Comparison of ENCODE assay signal across 8 cellular contexts in genomic region chr10:104045151-104046089, GRCh38. TPM values are rescaled to one million over a fixed set of nuclear protein-coding genes. Genes with fewer than 3 reads are reported as not detected.
DNase-seq lines count a peak whose midpoint lies in the region; ATAC-seq, FAIRE-seq and TF ChIP-seq lines count a peak whose summit lies in the region.

No MANE protein-coding gene starts in this region.

- intact Hi-C loops in HepG2 (cut with micrococcal nuclease; ENCODE audit: unreplicated experiment), result loop anchor here (1.0 kb wide), 2 partner anchors 164 to 305 kb away; no protein-coding TSS in a partner anchor

- CTCF ChIA-PET in activated CD4-positive, alpha-beta T cell treated with anti-CD3 and anti-CD28 coated beads, Interleukin-2, amount 10 ng/mL, durations not matched to agents 7 days and 5 days (lab: Charles Lee), result interaction anchor here (2.0 kb wide), 1 partner anchor 11 kb away, joined by 8 read pairs; no protein-coding TSS in a partner anchor
- CTCF ChIA-PET in HepG2 (lab: Yijun Ruan, JAX; ENCODE audit: low intra/inter-chr PET ratio, low total read pairs), result interaction anchor here (0.7 to 1.8 kb wide), 3 partner anchors 164 to 577 kb away, joined by 3 to 13 read pairs (median 3); no protein-coding TSS in a partner anchor

- no peak overlapping the region for H3K4me2 ChIP-seq in HepG2 (ENCODE audit: low read depth, low read length)

- H3K4me3 ChIP-seq in HepG2 (replicated peaks in 1 of 3; ENCODE audit: insufficient read depth in 1 of 3, low read depth in 2 of 3, low read length in 3 of 3), result no peak overlapping the region

- H3K9me3 ChIP-seq in HepG2 (ENCODE audit: low read length), result no peaks in the 10 kb centered on the region

- H2AFZ ChIP-seq in HepG2 (ENCODE audit: low read length), result no peak overlapping the region

- no peak for TF ChIP-seq POLR2A in HepG2 (IDR thresholded peaks at IDR 0.05; ENCODE audit: insufficient read depth in 1 of 2, low read depth in 2 of 2, low read length in 2 of 2)

- H3K27ac Mint-ChIP-seq in activated CD4-positive, alpha-beta T cell treated with anti-CD3 and anti-CD28 coated beads, Interleukin-2, amount 10 ng/mL, durations not matched to agents 7 days and 5 days, result no peak overlapping the region
- no peak overlapping the region for H3K27ac Mint-ChIP-seq in immature natural killer cell

- no TSS peak for BruUV-seq in HepG2 (replicated peaks; lab: Mats Ljungman, UMichigan)

- in situ Hi-C loops in HepG2 (cut with HindIII; ENCODE audit: extremely low pct_ligation_motif_present, low pct_unique_long_range_greater_than_20kb), result loop anchor here (5.0 to 10.0 kb wide), 2 partner anchors 162 to 309 kb away; partner anchors contain the start of gene CFAP58

- H3K9me3 Mint-ChIP-seq in activated CD4-positive, alpha-beta T cell treated with anti-CD3 and anti-CD28 coated beads, Interleukin-2, amount 10 ng/mL, durations not matched to agents 7 days and 5 days, result no peaks in the 10 kb centered on the region
- no peaks in the 10 kb centered on the region for H3K9me3 Mint-ChIP-seq in immature natural killer cell

- POLR2A ChIA-PET in activated CD4-positive, alpha-beta T cell treated with anti-CD3 and anti-CD28 coated beads, Interleukin-2, amount 10 ng/mL, durations not matched to agents 7 days and 5 days (lab: Charles Lee), result no interaction called here
- POLR2A ChIA-PET in HepG2 (lab: Yijun Ruan, JAX), result no interaction called here

- H4K20me1 ChIP-seq in HepG2 (ENCODE audit: insufficient read depth, low read length), result no peaks in the 10 kb centered on the region

- no peaks in the 10 kb centered on the region for H3K27me3 Mint-ChIP-seq in activated CD4-positive, alpha-beta T cell treated with anti-CD3 and anti-CD28 coated beads, Interleukin-2, amount 10 ng/mL, durations not matched to agents 7 days and 5 days
- peaks cover 0 to 5% (median 0%) of the 10 kb centered on the region in 3 donors for H3K27me3 Mint-ChIP-seq in immature natural killer cell (ENCODE audit: low read depth in 3 of 3)

- no peak overlapping the region for H3K4me3 Mint-ChIP-seq in activated CD4-positive, alpha-beta T cell treated with anti-CD3 and anti-CD28 coated beads, Interleukin-2, amount 10 ng/mL, durations not matched to agents 7 days and 5 days
- H3K4me3 Mint-ChIP-seq in immature natural killer cell, result no peak overlapping the region

- FAIRE-seq in HepG2 (lab: Jason Lieb, UNC), result no peak

- H3K79me2 ChIP-seq in HepG2 (ENCODE audit: insufficient read depth, low read length), result no peaks in the 10 kb centered on the region

- H3K4me1 Mint-ChIP-seq in activated CD4-positive, alpha-beta T cell treated with anti-CD3 and anti-CD28 coated beads, Interleukin-2, amount 10 ng/mL, durations not matched to agents 7 days and 5 days, result peaks cover 3% of the 10 kb centered on the region
- no peaks in the 10 kb centered on the region for H3K4me1 Mint-ChIP-seq in immature natural killer cell

- no peak overlapping the region for H3K9ac ChIP-seq in HepG2 (ENCODE audit: insufficient read depth, low read depth, low read length)

- ATAC-seq in HepG2 (peak; percentile 89), HG03571 (IDR thresholded peaks at IDR 0.05; ENCODE audit: unreplicated experiment) (no peak)

- no peak overlapping the region for H3K27ac ChIP-seq in HepG2 (ENCODE audit: extremely low read length, insufficient read depth, low read length)

- peaks cover 6 to 71% of the 10 kb centered on the region in 2 experiments for H3K27me3 ChIP-seq in HepG2 (ENCODE audit: control insufficient read depth in 1 of 2, insufficient read depth in 2 of 2, low read length in 2 of 2)

- DNase-seq in activated CD4-positive, alpha-beta T cell treated with anti-CD3 and anti-CD28 coated beads, Interleukin-2, amount 50 U/mL, for 48 hours, result peak; percentile 26 to 33
- DNase-seq in activated CD4-positive, alpha-beta T cell treated with anti-CD3 and anti-CD28 coated beads, Interleukin-2, amount 10 ng/mL, durations not matched to agents 7 days and 5 days, result no peak
- DNase-seq in NCI-H146 (lab: John Stamatoyannopoulos, UW) (peak; percentile 67), cerebellum (ENCODE audit: low spot score) (peak; percentile 32), HepG2 (ENCODE audit: low spot score) (peak; percentile 45), immature natural killer cell (no peak), NCI-H2081 treated with DMSO at 0.1 percent for 48 hours (lab: John Stamatoyannopoulos, UW) (no peak)

- WGBS in HepG2 (ENCODE audit: low lambda C conversion rate), result 34% methylated on average over 8 of the region's 9 CpGs

- no peaks in the 10 kb centered on the region for H3K36me3 ChIP-seq in HepG2 (replicated peaks in 1 of 2; ENCODE audit: control insufficient read depth in 1 of 2, insufficient read depth in 2 of 2, low read length in 2 of 2)

- TF ChIP-seq EP300 in HepG2 (IDR thresholded peaks at IDR 0.05; ENCODE audit: low read depth in 2 of 2, low read length in 2 of 2) (no peak), HepG2 (CRISPR knock-in tag; IDR thresholded peaks at IDR 0.05; ENCODE audit: borderline replicate concordance) (no peak)

- TF ChIP-seq RAD21 in HepG2 (CRISPR knock-in tag; IDR thresholded peaks at IDR 0.05), result peak; percentile 58

- H3K36me3 Mint-ChIP-seq in activated CD4-positive, alpha-beta T cell treated with anti-CD3 and anti-CD28 coated beads, Interleukin-2, amount 10 ng/mL, durations not matched to agents 7 days and 5 days (ENCODE audit: low read depth), result no peaks in the 10 kb centered on the region
- no peaks in the 10 kb centered on the region for H3K36me3 Mint-ChIP-seq in immature natural killer cell

- H3K4me1 ChIP-seq in HepG2 (ENCODE audit: insufficient read depth, low read length), result peaks cover 9% of the 10 kb centered on the region

- TF ChIP-seq CTCF in HepG2 (CRISPR knock-in tag; IDR thresholded peaks at IDR 0.05), result peak; percentile 70

TF ChIP-seq in HepG2, 621 proteins besides CTCF, POLR2A, EP300 and RAD21:
- no peak for TF ChIP-seq CCDC6 (CRISPR knock-in tag; IDR thresholded peaks at IDR 0.05)
- TF ChIP-seq STAG1 (CRISPR knock-in tag; IDR thresholded peaks at IDR 0.05), result peak; percentile 84
- peak; percentile 63; the same call in 1 of the 2 replicates for TF ChIP-seq SMC3 (IDR thresholded peaks at IDR 0.05; ENCODE audit: low read length)
- TF ChIP-seq JDP2 (CRISPR knock-in tag; IDR thresholded peaks at IDR 0.05; ENCODE audit: borderline replicate concordance), result no peak

RNA-seq across cellular contexts. Expression of gene COL17A1, which starts 40.3 kb away (rescaled TPM):
- not detected for total RNA-seq in activated CD4-positive, alpha-beta T cell treated with anti-CD3 and anti-CD28 coated beads, Interleukin-2, amount 10 ng/mL, durations not matched to agents 7 days and 5 days
- total RNA-seq in cerebellum (0.09 TPM), HepG2 (2016; rRNA removed; fragmentation: Illumina TruSeq; extraction: Trizol) (not detected in 2 replicates)
- not detected in 2 replicates for total RNA-seq in HepG2 (2016; cell fraction: cytosol; rRNA removed; fragmentation: Illumina TruSeq; extraction: Trizol; ENCODE audit: low read depth)
- total RNA-seq in HepG2 (2016; cell fraction: insoluble cytoplasmic fraction; rRNA removed; fragmentation: Illumina TruSeq; extraction: Trizol), result 0.09 TPM in 1 of 2 replicates, not detected in the other
- total RNA-seq in HepG2 (2016; cell fraction: membrane; rRNA removed; fragmentation: Illumina TruSeq; extraction: Trizol), result 0.21 TPM in 1 of 2 replicates, not detected in the other
- not detected in 2 replicates for total RNA-seq in HepG2 (2016; cell fraction: nucleus; rRNA removed; fragmentation: Illumina TruSeq; extraction: Trizol)
- polyA plus RNA-seq in HepG2 (2011; rRNA removed) (0.03 and 0.13 TPM in 2 replicates), immature natural killer cell (not detected)
- 0.04 TPM in 1 of 2 replicates, not detected in the other for polyA plus RNA-seq in HepG2 (2011; cell fraction: cytosol; rRNA removed)
- polyA plus RNA-seq in HepG2 (2011; cell fraction: nucleus; rRNA removed), result 0.35 and 0.54 TPM in 2 replicates
- not detected in 2 replicates for polyA plus RNA-seq in HepG2 (2012)
- polyA plus RNA-seq in HepG2 (2016; cell fraction: cytosol; fragmentation: Illumina TruSeq; extraction: Trizol; ENCODE audit: low read depth), result not detected in 2 replicates
- not detected in 2 replicates for polyA plus RNA-seq in HepG2 (2016; cell fraction: insoluble cytoplasmic fraction; fragmentation: Illumina TruSeq; extraction: Trizol; ENCODE audit: low read depth)
- not detected in 2 replicates for polyA plus RNA-seq in HepG2 (2016; cell fraction: membrane; fragmentation: Illumina TruSeq; extraction: Trizol; ENCODE audit: low read depth)
- polyA plus RNA-seq in HepG2 (2016; cell fraction: nucleus; fragmentation: Illumina TruSeq; extraction: Trizol; ENCODE audit: insufficient read depth, low read depth), result 0.32 TPM in 1 of 2 replicates, not detected in the other
- polyA minus RNA-seq in HepG2 (2011; rRNA and poly(A)+ RNA removed; ENCODE audit: low replicate concordance), result 0.92 and 1.6 TPM in 2 replicates
- polyA minus RNA-seq in HepG2 (2011; cell fraction: cytosol; rRNA and poly(A)+ RNA removed), result not detected in 2 replicates
- 0.25 TPM in 1 of 2 replicates, not detected in the other for polyA minus RNA-seq in HepG2 (2011; cell fraction: nucleus; rRNA and poly(A)+ RNA removed)

Comparison
In these comparisons a context has a peak if more than half of its experiments do, and no peak if none do; other contexts are left out.
1. DNase-seq: peak in activated CD4-positive, alpha-beta T cell treated with anti-CD3 and anti-CD28 coated beads, Interleukin-2, amount 50 U/mL, for 48 hours (2 of 2), NCI-H146 (single experiment), cerebellum (single experiment) and HepG2 (single experiment); none in activated CD4-positive, alpha-beta T cell treated with anti-CD3 and anti-CD28 coated beads, Interleukin-2, amount 10 ng/mL, durations not matched to agents 7 days and 5 days (single experiment), immature natural killer cell (0 of 3) and NCI-H2081 treated with DMSO at 0.1 percent for 48 hours (single experiment).